In genomic region chr14:67166450-67166853, GRCh38 we compare ENCODE assay signal across 9 cellular contexts. TPM values are rescaled to one million over a fixed set of nuclear protein-coding genes. Genes with fewer than 3 reads are reported as not detected.
DNase-seq lines count a peak whose midpoint lies in the region; ATAC-seq, FAIRE-seq and TF ChIP-seq lines count a peak whose summit lies in the region.
"Had no signal": no experiment of that assay in that cellular context is flagged by ENCODE, and none has a peak within 500 bp of the region (broad histone marks: within the 10 kb centered on the region; RNA-seq: fewer than 3 reads in every experiment).

No MANE protein-coding gene starts in this region.

- no peak for TF ChIP-seq POLR2A in GM12891 (IDR thresholded peaks at IDR 0.05; ENCODE audit: low read depth, low read length)

- H3K4me1 Mint-ChIP-seq in progenitor cell of endocrine pancreas (ENCODE audit: low read depth): peaks cover 8% of the 10 kb centered on the region
- H3K4me1 Mint-ChIP-seq: CD8-positive, alpha-beta memory T cell had no signal

- H3K9me3 Mint-ChIP-seq in progenitor cell of endocrine pancreas (ENCODE audit: low read depth): no peaks in the 10 kb centered on the region

- no peak for FAIRE-seq in GM12891 (lab: Jason Lieb, UNC)

- no peaks in the 10 kb centered on the region for H3K27me3 Mint-ChIP-seq in progenitor cell of endocrine pancreas

- DNase-seq in NCI-H146 (lab: John Stamatoyannopoulos, UW): peak; percentile 6
- no peak for DNase-seq in NCI-H146 treated with DMSO at 0.1 percent for 48 hours (lab: John Stamatoyannopoulos, UW; ENCODE audit: unreplicated experiment)
- peak; percentile 54 for DNase-seq in M059J (ENCODE audit: low read depth)
- DNase-seq in fibroblast of peridontal ligament (ENCODE audit: extremely low read depth): peak; percentile 75
- no peak for DNase-seq in progenitor cell of endocrine pancreas (ENCODE audit: low spot score, unreplicated experiment)
- no peak for DNase-seq in GM12891 (ENCODE audit: insufficient read length, low spot score)

- H3K36me3 Mint-ChIP-seq in progenitor cell of endocrine pancreas (ENCODE audit: insufficient read depth): peaks cover 2% of the 10 kb centered on the region

- peak overlapping the region; percentile 20; the same call in 1 of the 2 replicates for H3K27ac ChIP-seq in VCaP

- no peak overlapping the region for H3K27ac Mint-ChIP-seq in progenitor cell of endocrine pancreas
- H3K27ac Mint-ChIP-seq: CD8-positive, alpha-beta memory T cell had no signal

- no peak overlapping the region for H3K4me3 Mint-ChIP-seq in progenitor cell of endocrine pancreas (ENCODE audit: low read depth)
- H3K4me3 Mint-ChIP-seq: CD8-positive, alpha-beta memory T cell had no signal

- ATAC-seq in HG02798 (IDR thresholded peaks at IDR 0.05; ENCODE audit: poor library complexity, unreplicated experiment): no peak

- peak; percentile 87 for TF ChIP-seq CTCF in VCaP (conservative IDR thresholded peaks at IDR 0.05)
- peak; percentile 84 for TF ChIP-seq CTCF in progenitor cell of endocrine pancreas (IDR thresholded peaks at IDR 0.05; ENCODE audit: unreplicated experiment)

TF ChIP-seq in GM12891, 5 proteins besides CTCF, POLR2A, EP300 and RAD21:
- TF ChIP-seq TAF1 (IDR thresholded peaks at IDR 0.05; ENCODE audit: low read depth, low read length) (no peak), POLR2AphosphoS5 (IDR thresholded peaks at IDR 0.05; ENCODE audit: low read depth, low read length) (no peak), POU2F2 (IDR thresholded peaks at IDR 0.05; ENCODE audit: low read depth, low read length) (no peak), PAX5 (IDR thresholded peaks at IDR 0.05; ENCODE audit: insufficient read depth, low read length, severe bottlenecking) (no peak), SPI1 (IDR thresholded peaks at IDR 0.05; ENCODE audit: low read depth, low read length) (no peak)

RNA-seq across cellular contexts. Expression of gene GARIN2, which starts 22.8 kb away (rescaled TPM):
- not detected in 2 replicates for total RNA-seq in M059J (2014; rRNA removed; shearing (Covaris generic))
- total RNA-seq in progenitor cell of endocrine pancreas: 0.24 TPM in 1 of 2 replicates, not detected in the other
- polyA plus RNA-seq in GM12891 (2012; ENCODE audit: low read depth, missing spikeins): 0.18 TPM
- total RNA-seq: CD8-positive, alpha-beta memory T cell had no signal
- polyA plus RNA-seq: CD8-positive, alpha-beta memory T cell had no signal

Comparison
In these comparisons a context has a peak if more than half of its experiments do, and no peak if none do; other contexts are left out.
1. DNase-seq: peak in NCI-H146 (single experiment), M059J (single experiment) and fibroblast of peridontal ligament (single experiment); none in NCI-H146 treated with DMSO at 0.1 percent for 48 hours (single experiment), progenitor cell of endocrine pancreas (single experiment) and GM12891 (single experiment).